1 cellular context compared by ENCODE assay signal in the genomic region with DNA sequence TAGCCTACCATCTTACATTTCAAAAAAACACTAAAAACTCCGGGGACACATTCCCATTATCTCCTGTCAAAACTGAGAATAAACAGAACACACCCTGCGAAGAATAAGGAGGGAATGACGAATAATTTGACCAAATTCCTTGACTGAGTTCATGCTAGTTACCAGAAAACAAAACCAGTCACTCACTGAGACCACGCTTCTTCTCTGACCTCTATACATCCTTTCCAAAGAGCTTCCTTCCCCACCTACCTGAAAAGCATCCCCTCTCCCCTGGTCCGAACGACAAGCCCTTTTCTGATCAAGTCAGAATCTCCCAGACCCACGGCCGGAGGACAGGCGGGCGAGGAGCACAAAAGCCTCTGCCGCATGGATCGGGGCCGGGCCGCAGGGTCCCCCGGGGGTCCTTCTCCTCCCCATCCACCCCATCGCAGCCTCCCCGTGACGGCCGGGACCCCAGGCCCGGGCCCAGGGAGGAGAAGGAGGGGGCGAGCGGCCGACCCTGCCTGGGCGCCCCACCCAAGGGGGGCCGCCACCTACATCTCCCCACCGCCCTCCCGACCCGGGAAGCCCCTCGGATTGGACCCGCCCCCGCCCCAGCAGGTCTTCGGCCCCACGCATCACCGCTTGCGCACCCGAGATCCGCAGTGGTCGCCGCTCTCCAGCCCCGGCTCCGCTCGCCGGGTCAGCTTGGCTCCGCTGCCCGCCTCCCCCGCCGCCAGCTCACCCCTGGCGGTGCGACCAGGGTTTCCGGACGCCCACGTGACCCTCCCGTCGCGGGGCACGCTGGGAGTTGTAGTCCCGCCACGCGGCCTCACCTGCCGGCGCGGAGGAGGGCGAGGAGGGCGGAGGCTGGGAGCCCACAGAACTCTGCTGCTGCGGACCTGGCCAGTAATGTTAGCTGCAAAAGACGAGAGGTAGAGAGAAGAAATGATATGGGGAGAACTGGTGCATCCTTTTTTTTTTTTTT.
TF ChIP-seq lines count a peak whose summit lies in the region.

TSS of gene SLC37A3 (minus strand) at position 747 of the 967 bp plus-strand sequence. CDS start 16,004 bp downstream, outside the sequence.

TF ChIP-seq in K562, 482 proteins besides CTCF, POLR2A, EP300 and RAD21 (continued from another document and continues in another):
- TF ChIP-seq, protein P1, sequence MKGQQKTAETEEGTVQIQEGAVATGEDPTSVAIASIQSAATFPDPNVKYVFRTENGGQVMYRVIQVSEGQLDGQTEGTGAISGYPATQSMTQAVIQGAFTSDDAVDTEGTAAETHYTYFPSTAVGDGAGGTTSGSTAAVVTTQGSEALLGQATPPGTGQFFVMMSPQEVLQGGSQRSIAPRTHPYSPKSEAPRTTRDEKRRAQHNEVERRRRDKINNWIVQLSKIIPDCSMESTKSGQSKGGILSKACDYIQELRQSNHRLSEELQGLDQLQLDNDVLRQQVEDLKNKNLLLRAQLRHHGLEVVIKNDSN (CRISPR knock-in tag; IDR thresholded peaks at IDR 0.05) = peak; percentile 98
- TF ChIP-seq, protein P2, sequence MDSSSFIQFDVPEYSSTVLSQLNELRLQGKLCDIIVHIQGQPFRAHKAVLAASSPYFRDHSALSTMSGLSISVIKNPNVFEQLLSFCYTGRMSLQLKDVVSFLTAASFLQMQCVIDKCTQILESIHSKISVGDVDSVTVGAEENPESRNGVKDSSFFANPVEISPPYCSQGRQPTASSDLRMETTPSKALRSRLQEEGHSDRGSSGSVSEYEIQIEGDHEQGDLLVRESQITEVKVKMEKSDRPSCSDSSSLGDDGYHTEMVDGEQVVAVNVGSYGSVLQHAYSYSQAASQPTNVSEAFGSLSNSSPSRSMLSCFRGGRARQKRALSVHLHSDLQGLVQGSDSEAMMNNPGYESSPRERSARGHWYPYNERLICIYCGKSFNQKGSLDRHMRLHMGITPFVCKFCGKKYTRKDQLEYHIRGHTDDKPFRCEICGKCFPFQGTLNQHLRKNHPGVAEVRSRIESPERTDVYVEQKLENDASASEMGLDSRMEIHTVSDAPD (CRISPR knock-in tag; IDR thresholded peaks at IDR 0.05) = no peak
- TF ChIP-seq RBBP5 (IDR thresholded peaks at IDR 0.05; ENCODE audit: borderline replicate concordance, insufficient read depth, low read length, poor library complexity, severe bottlenecking) (peak; percentile 89), TRIM28 (IDR thresholded peaks at IDR 0.05) (no peak), SRF (CRISPR knock-in tag; IDR thresholded peaks at IDR 0.05) (no peak), MAFF (IDR thresholded peaks at IDR 0.05; ENCODE audit: low read length) (no peak), ZNF76 (CRISPR knock-in tag; IDR thresholded peaks at IDR 0.05; ENCODE audit: borderline replicate concordance) (peak; percentile 69; the same call in 1 of the 2 replicates), HMGXB4 (CRISPR knock-in tag; IDR thresholded peaks at IDR 0.05) (0 out of 2 replicates have a peak, but pooled peaks have one; percentile 18), ZSCAN32 (CRISPR knock-in tag; IDR thresholded peaks at IDR 0.05) (no peak), RREB1 (CRISPR knock-in tag; IDR thresholded peaks at IDR 0.05) (no peak; the same call in 1 of the 2 replicates), KDM5B (IDR thresholded peaks at IDR 0.05; ENCODE audit: insufficient replicate concordance, low read depth, low read length) (peak; percentile 97), ZNF75A (CRISPR knock-in tag; IDR thresholded peaks at IDR 0.05) (no peak), ZNF232 (CRISPR knock-in tag; IDR thresholded peaks at IDR 0.05) (no peak), ZNF124 (CRISPR knock-in tag; IDR thresholded peaks at IDR 0.05) (no peak; the same call in 1 of the 2 replicates), PCBP2 (IDR thresholded peaks at IDR 0.05; ENCODE audit: low read depth, low read length, poor library complexity, severe bottlenecking) (peak; percentile 11), GTF2E2 (tag; IDR thresholded peaks at IDR 0.05) (peak; percentile 56; the same call in 1 of the 2 replicates), HNRNPL (IDR thresholded peaks at IDR 0.05; ENCODE audit: low read depth, low read length) (peak; percentile 84), NR4A1 (CRISPR knock-in tag; IDR thresholded peaks at IDR 0.05) (no peak), NR4A1 (tag; IDR thresholded peaks at IDR 0.05) (no peak), CBX3 (IDR thresholded peaks at IDR 0.05; ENCODE audit: borderline replicate concordance in 1 of 2, low read length in 2 of 2) (peak in 1 of 2 experiments; percentile 84; a peak in 1 of 3 replicates), ZFP30 (CRISPR knock-in tag; IDR thresholded peaks at IDR 0.05; ENCODE audit: borderline replicate concordance) (no peak), RFX5 (IDR thresholded peaks at IDR 0.05; ENCODE audit: low read depth, low read length) (no peak), RBM39 (optimal IDR thresholded peaks at IDR 0.05; ENCODE audit: low read depth, low read length) (no peak), CSDE1 (IDR thresholded peaks at IDR 0.05) (0 out of 4 replicates have a peak, but pooled peaks of 1 of the 2 experiments have one; percentile 47), BMI1 (IDR thresholded peaks at IDR 0.05; ENCODE audit: low read length) (no peak), ARID1B (IDR thresholded peaks at IDR 0.05) (no peak; the same call in 1 of the 2 replicates), ZKSCAN1 (IDR thresholded peaks at IDR 0.05; ENCODE audit: low read depth, low read length) (no peak), THAP7 (CRISPR knock-in tag; IDR thresholded peaks at IDR 0.05) (no peak), HNRNPLL (IDR thresholded peaks at IDR 0.05; ENCODE audit: low read depth, low read length, poor library complexity, severe bottlenecking) (no peak), NELFE (IDR thresholded peaks at IDR 0.05; ENCODE audit: insufficient read depth, insufficient read length) (no peak), ZNF253 (CRISPR knock-in tag; conservative IDR thresholded peaks at IDR 0.05) (no peak), SREBF2 (CRISPR knock-in tag; IDR thresholded peaks at IDR 0.05) (no peak), ZNF174 (CRISPR knock-in tag; IDR thresholded peaks at IDR 0.05) (no peak), KLF6 (CRISPR knock-in tag; IDR thresholded peaks at IDR 0.05; ENCODE audit: borderline replicate concordance) (no peak), U2AF1 (optimal IDR thresholded peaks at IDR 0.05; ENCODE audit: low read depth, low read length) (peak; percentile 50), ZNF77 (CRISPR knock-in tag; IDR thresholded peaks at IDR 0.05) (no peak), ATF3 (IDR thresholded peaks at IDR 0.05) (no peak), ATF3 (CRISPR knock-in tag; conservative IDR thresholded peaks at IDR 0.05) (no peak), EHMT2 (IDR thresholded peaks at IDR 0.05) (no peak), FOXA3 (CRISPR knock-in tag; conservative IDR thresholded peaks at IDR 0.05 in 1 of 2, IDR thresholded peaks at IDR 0.05 in 1 of 2) (no peak; a peak in 1 of 4 replicates)
- TF ChIP-seq, protein P3, sequence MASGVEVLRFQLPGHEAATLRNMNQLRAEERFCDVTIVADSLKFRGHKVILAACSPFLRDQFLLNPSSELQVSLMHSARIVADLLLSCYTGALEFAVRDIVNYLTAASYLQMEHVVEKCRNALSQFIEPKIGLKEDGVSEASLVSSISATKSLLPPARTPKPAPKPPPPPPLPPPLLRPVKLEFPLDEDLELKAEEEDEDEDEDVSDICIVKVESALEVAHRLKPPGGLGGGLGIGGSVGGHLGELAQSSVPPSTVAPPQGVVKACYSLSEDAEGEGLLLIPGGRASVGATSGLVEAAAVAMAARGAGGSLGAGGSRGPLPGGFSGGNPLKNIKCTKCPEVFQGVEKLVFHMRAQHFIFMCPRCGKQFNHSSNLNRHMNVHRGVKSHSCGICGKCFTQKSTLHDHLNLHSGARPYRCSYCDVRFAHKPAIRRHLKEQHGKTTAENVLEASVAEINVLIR (CRISPR knock-in tag; IDR thresholded peaks at IDR 0.05) = no peak
- TF ChIP-seq, protein P4, sequence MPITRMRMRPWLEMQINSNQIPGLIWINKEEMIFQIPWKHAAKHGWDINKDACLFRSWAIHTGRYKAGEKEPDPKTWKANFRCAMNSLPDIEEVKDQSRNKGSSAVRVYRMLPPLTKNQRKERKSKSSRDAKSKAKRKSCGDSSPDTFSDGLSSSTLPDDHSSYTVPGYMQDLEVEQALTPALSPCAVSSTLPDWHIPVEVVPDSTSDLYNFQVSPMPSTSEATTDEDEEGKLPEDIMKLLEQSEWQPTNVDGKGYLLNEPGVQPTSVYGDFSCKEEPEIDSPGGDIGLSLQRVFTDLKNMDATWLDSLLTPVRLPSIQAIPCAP (CRISPR knock-in tag; IDR thresholded peaks at IDR 0.05; ENCODE audit: borderline replicate concordance) = no peak
